11 cellular contexts compared by ENCODE assay signal in genomic region chr12:95634622-95635621, GRCh38.
DNase-seq lines count a peak whose midpoint lies in the region; ATAC-seq and TF ChIP-seq lines count a peak whose summit lies in the region.
"Had no signal": no experiment of that assay in that cellular context is flagged by ENCODE, and none has a peak within 500 bp of the region (broad histone marks: within the 10 kb centered on the region; RNA-seq: fewer than 3 reads in every experiment).

No MANE protein-coding gene starts in this region.

- peak; percentile 81 for ATAC-seq in HG02973 (IDR thresholded peaks at IDR 0.05; ENCODE audit: unreplicated experiment)

- DNase-seq in COLO668 (lab: John Stamatoyannopoulos, UW; ENCODE audit: unreplicated experiment) (peak; percentile 80), left kidney (ENCODE audit: low read depth, low spot score) (peak; percentile 58), ecto neural progenitor cell (ENCODE audit: low spot score) (no peak), SK-N-DZ (ENCODE audit: low spot score) (no peak), SIG-M5 (lab: John Stamatoyannopoulos, UW) (no peak), mesenteric fat pad (ENCODE audit: low spot score) (no peak)
- DNase-seq: hippocampal formation, NCI-H187 treated with DMSO at 0.1 percent for 48 hours, substantia nigra had no signal

- peak overlapping the region; percentile 84 for H3K27ac ChIP-seq in VCaP

- no peak for TF ChIP-seq CTCF in VCaP (conservative IDR thresholded peaks at IDR 0.05)

Comparison
In these comparisons a context has a peak if more than half of its experiments do, and no peak if none do; other contexts are left out.
1. DNase-seq: peak in COLO668 (single experiment) and left kidney (single experiment); none in ecto neural progenitor cell (single experiment), SK-N-DZ (single experiment), SIG-M5 (single experiment) and mesenteric fat pad (single experiment).